Comparison of ENCODE assay signal across 23 cellular contexts in the genomic region with DNA sequence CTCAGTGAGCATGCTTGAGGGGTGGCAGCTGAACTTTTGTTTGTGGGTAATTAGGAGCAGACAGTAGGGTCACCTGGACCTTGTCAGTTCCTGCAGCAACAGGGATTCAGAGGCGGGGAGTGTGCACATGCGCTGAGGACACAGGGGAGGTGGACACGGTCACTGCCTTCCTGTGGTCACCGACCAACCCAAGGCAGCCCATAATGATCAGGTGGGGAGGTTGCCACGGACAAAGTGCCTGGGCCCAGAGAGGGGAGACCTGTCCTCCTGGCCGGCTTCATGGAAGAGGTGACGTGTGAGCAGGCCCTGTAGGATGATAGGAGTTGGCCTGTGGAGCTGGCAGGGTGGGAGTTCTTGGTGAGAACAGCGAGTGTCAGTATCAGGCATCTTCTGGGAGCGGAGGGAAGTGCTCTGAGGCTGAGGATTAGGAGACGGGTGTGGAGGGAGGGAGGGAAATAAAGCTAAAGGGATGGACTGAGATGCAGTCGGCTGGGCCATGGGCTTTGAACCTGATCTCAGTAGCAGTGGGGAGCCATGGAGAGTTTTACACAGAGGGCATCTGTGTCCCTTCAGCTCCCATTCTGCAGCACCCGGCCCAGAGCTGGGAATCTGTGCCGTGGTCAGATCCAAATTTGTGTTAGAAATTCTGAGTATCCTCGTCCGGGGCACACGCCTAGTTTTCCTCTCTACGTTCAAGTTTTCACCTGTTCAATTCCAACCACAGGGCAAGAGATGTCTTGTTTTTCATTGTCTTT.
A peak's percentile ranks its signal among the peaks of the same experiment; 100 is the strongest.
DNase-seq lines count a peak whose midpoint lies in the region; ATAC-seq, FAIRE-seq and TF ChIP-seq lines count a peak whose summit lies in the region.
"Had no signal": no experiment of that assay in that cellular context is flagged by ENCODE, and none has a peak within 500 bp of the region (broad histone marks: within the 10 kb centered on the region; RNA-seq: fewer than 3 reads in every experiment).

No MANE protein-coding gene starts in this region.

- peaks cover 6% of the 10 kb centered on the region; the same call in 1 of the 2 replicates for H3K9me3 ChIP-seq in BLaER1
- H3K9me3 ChIP-seq in astrocyte (ENCODE audit: insufficient read depth, low read depth, low read length): peaks cover 4% of the 10 kb centered on the region
- H3K9me3 ChIP-seq in keratinocyte (ENCODE audit: control insufficient read depth, low read depth, low read length): peaks cover 5% of the 10 kb centered on the region
- no peaks in the 10 kb centered on the region for H3K9me3 ChIP-seq in osteoblast (ENCODE audit: low read depth, low read length)
- H3K9me3 ChIP-seq: SJSA1 had no signal

- H3K4me1 ChIP-seq in BLaER1 (peaks cover 32% of the 10 kb centered on the region), astrocyte (ENCODE audit: insufficient read depth, low read length) (peaks cover 30% of the 10 kb centered on the region), keratinocyte (ENCODE audit: control insufficient read depth, extremely low read depth, insufficient read depth, low read length) (peaks cover 11% of the 10 kb centered on the region), osteoblast (ENCODE audit: insufficient read depth, low read length) (no peaks in the 10 kb centered on the region)

- no peaks in the 10 kb centered on the region for H3K9me1 ChIP-seq in keratinocyte (ENCODE audit: control insufficient read depth, extremely low read depth, insufficient read depth, low read length)

- H3K4me3 ChIP-seq in BLaER1: no peak overlapping the region
- no peak overlapping the region for H3K4me3 ChIP-seq in astrocyte (ENCODE audit: insufficient read depth, low read depth, low read length)
- no peak overlapping the region for H3K4me3 ChIP-seq in keratinocyte (ENCODE audit: control insufficient read depth in 2 of 3, extremely low read depth in 1 of 3, insufficient read depth in 2 of 3, low read depth in 1 of 3, low read length in 3 of 3)
- H3K4me3 ChIP-seq in osteoblast (ENCODE audit: insufficient read depth, low read length): no peak overlapping the region
- H3K4me3 ChIP-seq: lung, SJSA1 had no signal

- H3K4me3 Mint-ChIP-seq in astrocyte (ENCODE audit: unreplicated experiment): no peak overlapping the region
- H3K4me3 Mint-ChIP-seq: activated CD8-positive, alpha-beta T cell treated with anti-CD3 and anti-CD28 coated beads for 36 hours; activated naive CD8-positive, alpha-beta T cell; B cell; CD8-positive, alpha-beta memory T cell; dendritic cell treated with granulocyte-macrophage colony-stimulating factor and Interleukin-4, amounts not matched to agents 40 ng/mL and 50 ng/mL, for 4 days; stimulated activated naive CD8-positive, alpha-beta T cell treated with anti-CD3 and anti-CD28 coated beads, Interleukin-15, Interleukin-2, amounts not matched to agents 100 ng/mL and 50 ng/mL, for 24 hours had no signal

- no peaks in the 10 kb centered on the region for H3K27me3 ChIP-seq in BLaER1
- H3K27me3 ChIP-seq in astrocyte (ENCODE audit: insufficient read depth, low read length): no peaks in the 10 kb centered on the region
- peaks cover 15% of the 10 kb centered on the region for H3K27me3 ChIP-seq in keratinocyte (ENCODE audit: control insufficient read depth, extremely low read depth, insufficient read depth, low read length)
- H3K27me3 ChIP-seq in osteoblast (ENCODE audit: insufficient read depth, low read length): peaks cover 8% of the 10 kb centered on the region
- H3K27me3 ChIP-seq: SJSA1 had no signal

- H3K36me3 ChIP-seq in BLaER1 (no peaks in the 10 kb centered on the region), astrocyte (ENCODE audit: insufficient read depth, low read length) (no peaks in the 10 kb centered on the region), keratinocyte (ENCODE audit: control insufficient read depth in 2 of 2, extremely low read depth in 1 of 2, insufficient read depth in 2 of 2, low read length in 2 of 2) (no peaks in the 10 kb centered on the region), osteoblast (ENCODE audit: insufficient read depth, low read length) (no peaks in the 10 kb centered on the region)
- H3K36me3 ChIP-seq: SJSA1 had no signal

- H3K9me3 Mint-ChIP-seq in astrocyte (ENCODE audit: unreplicated experiment): peaks cover 3% of the 10 kb centered on the region
- H3K9me3 Mint-ChIP-seq: activated CD8-positive, alpha-beta T cell treated with anti-CD3 and anti-CD28 coated beads for 36 hours; dendritic cell treated with granulocyte-macrophage colony-stimulating factor and Interleukin-4, amounts not matched to agents 40 ng/mL and 50 ng/mL, for 4 days; stimulated activated naive CD8-positive, alpha-beta T cell treated with anti-CD3 and anti-CD28 coated beads, Interleukin-15, Interleukin-2, amounts not matched to agents 100 ng/mL and 50 ng/mL, for 24 hours had no signal

- H3K27me3 Mint-ChIP-seq in astrocyte (ENCODE audit: low read depth, unreplicated experiment): peaks cover 18% of the 10 kb centered on the region
- H3K27me3 Mint-ChIP-seq: activated CD8-positive, alpha-beta T cell treated with anti-CD3 and anti-CD28 coated beads for 36 hours; activated naive CD8-positive, alpha-beta T cell; B cell; dendritic cell treated with granulocyte-macrophage colony-stimulating factor and Interleukin-4, amounts not matched to agents 40 ng/mL and 50 ng/mL, for 4 days; stimulated activated naive CD8-positive, alpha-beta T cell treated with anti-CD3 and anti-CD28 coated beads, Interleukin-15, Interleukin-2, amounts not matched to agents 100 ng/mL and 50 ng/mL, for 24 hours had no signal

- H4K20me1 ChIP-seq in BLaER1 (no peaks in the 10 kb centered on the region), astrocyte (ENCODE audit: insufficient read depth, low read length) (peaks cover 14% of the 10 kb centered on the region), keratinocyte (ENCODE audit: control insufficient read depth, extremely low read depth, insufficient read depth, low read length) (no peaks in the 10 kb centered on the region), osteoblast (ENCODE audit: insufficient read depth, low read length) (no peaks in the 10 kb centered on the region)

- H3K4me1 Mint-ChIP-seq in astrocyte (ENCODE audit: low read depth, unreplicated experiment): peaks cover 26% of the 10 kb centered on the region
- H3K4me1 Mint-ChIP-seq: B cell had no signal

- TF ChIP-seq POLR2A in GM18505 (IDR thresholded peaks at IDR 0.05; ENCODE audit: borderline replicate concordance, extremely low read depth, insufficient read depth, insufficient read length): no peak

- peak overlapping the region; percentile 41 for H3K27ac Mint-ChIP-seq in astrocyte (ENCODE audit: unreplicated experiment)
- H3K27ac Mint-ChIP-seq: activated CD8-positive, alpha-beta T cell treated with anti-CD3 and anti-CD28 coated beads for 36 hours; activated naive CD8-positive, alpha-beta T cell; B cell; CD8-positive, alpha-beta memory T cell; dendritic cell treated with granulocyte-macrophage colony-stimulating factor and Interleukin-4, amounts not matched to agents 40 ng/mL and 50 ng/mL, for 4 days; stimulated activated naive CD8-positive, alpha-beta T cell treated with anti-CD3 and anti-CD28 coated beads, Interleukin-15, Interleukin-2, amounts not matched to agents 100 ng/mL and 50 ng/mL, for 24 hours had no signal

- no peak for FAIRE-seq in astrocyte (lab: Jason Lieb, UNC)
- no peak for FAIRE-seq in keratinocyte (lab: Jason Lieb, UNC)
- FAIRE-seq: GM12891 had no signal

- H3K79me2 ChIP-seq in astrocyte (ENCODE audit: insufficient read depth, low read length): no peaks in the 10 kb centered on the region
- no peaks in the 10 kb centered on the region for H3K79me2 ChIP-seq in keratinocyte (ENCODE audit: control insufficient read depth, insufficient read depth, low read length)
- H3K79me2 ChIP-seq in osteoblast (ENCODE audit: insufficient read depth, low read length): no peaks in the 10 kb centered on the region

- dilution Hi-C loops in keratinocyte (cut with MboI; ENCODE audit: extremely low pct_ligation_motif_present, low sequenced_read_pairs): no loop called here

- H2AFZ ChIP-seq in astrocyte (ENCODE audit: low read depth, low read length) (no peak overlapping the region), keratinocyte (ENCODE audit: control insufficient read depth, low read length) (no peak overlapping the region), osteoblast (ENCODE audit: low read length) (no peak overlapping the region)

- no peak for ATAC-seq in GM18505 (IDR thresholded peaks at IDR 0.05; ENCODE audit: unreplicated experiment)
- no peak for ATAC-seq in GM21528 (IDR thresholded peaks at IDR 0.05; ENCODE audit: low FRiP score, unreplicated experiment)
- ATAC-seq: activated CD4-positive, CD25-positive, alpha-beta regulatory T cell treated with anti-CD3 and anti-CD28 coated beads, Interleukin-2, amount 50 U/mL, for 24 hours had no signal

- H3K4me2 ChIP-seq in BLaER1 (peak overlapping the region; percentile 32), astrocyte (ENCODE audit: low read length) (no peak overlapping the region), keratinocyte (ENCODE audit: control insufficient read depth, extremely low read depth, insufficient read depth, low read depth, low read length) (peak overlapping the region; percentile 54), osteoblast (ENCODE audit: insufficient read depth, low read length) (no peak overlapping the region)

- H3K9ac ChIP-seq in BLaER1 (no peak overlapping the region), astrocyte (ENCODE audit: low read length) (no peak overlapping the region), keratinocyte (ENCODE audit: control insufficient read depth, extremely low read depth, insufficient read depth, low read length) (no peak overlapping the region)

- H3K27ac ChIP-seq in BLaER1 (no peak overlapping the region), astrocyte (ENCODE audit: low read depth, low read length) (no peak overlapping the region), keratinocyte (ENCODE audit: control insufficient read depth, insufficient read depth, low read length) (no peak overlapping the region), osteoblast (ENCODE audit: low read depth, low read length) (no peak overlapping the region)
- H3K27ac ChIP-seq: SJSA1 had no signal

- TF ChIP-seq CTCF in astrocyte (IDR thresholded peaks at IDR 0.05; ENCODE audit: insufficient read depth, low read depth, low read length) (no peak), keratinocyte (optimal IDR thresholded peaks at IDR 0.05 in 1 of 3, IDR thresholded peaks at IDR 0.05 in 1 of 3, conservative IDR thresholded peaks at IDR 0.05 in 1 of 3; ENCODE audit: extremely low read depth in 1 of 3, insufficient read depth in 2 of 3, low read length in 3 of 3) (no peak), osteoblast (IDR thresholded peaks at IDR 0.05; ENCODE audit: extremely low read depth, low read depth, low read length) (no peak)

- H3K36me3 Mint-ChIP-seq in astrocyte (ENCODE audit: low read depth, unreplicated experiment): peaks cover 9% of the 10 kb centered on the region
- H3K36me3 Mint-ChIP-seq: activated naive CD8-positive, alpha-beta T cell; CD8-positive, alpha-beta memory T cell had no signal

- DNase-seq in astrocyte (ENCODE audit: low read depth) (no peak), keratinocyte (ENCODE audit: low read depth, low spot score) (no peak), osteoblast (ENCODE audit: insufficient read length, low spot score, missing footprints) (peak; percentile 22), NCI-H1694 (lab: John Stamatoyannopoulos, UW) (no peak)
- DNase-seq: activated CD8-positive, alpha-beta T cell treated with anti-CD3 and anti-CD28 coated beads for 36 hours; activated effector memory CD4-positive, alpha-beta T cell treated with Interleukin-2 at 50 U/mL for 16 hours; IMR-90; NCI-H1048; NCI-H187 treated with DMSO at 0.1 percent for 48 hours; NCI-H2171 treated with DMSO at 0.1 percent for 48 hours; NCI-H526 treated with DMSO at 0.1 percent for 48 hours had no signal

Comparison
In these comparisons a context has a peak if more than half of its experiments do, and no peak if none do; other contexts are left out.
1. H3K4me2 ChIP-seq: peak in BLaER1 (single experiment) and keratinocyte (single experiment); none in astrocyte (single experiment) and osteoblast (single experiment).